In genomic region chr15:30719363-30719762, GRCh38 we compare ENCODE assay signal across 7 cellular contexts.
A peak's percentile ranks its signal among the peaks of the same experiment; 100 is the strongest.
DNase-seq lines count a peak whose midpoint lies in the region; ATAC-seq lines count a peak whose summit lies in the region.
"Not testable (repeated sequence)": the region's sequence is repeated elsewhere in the genome, so short reads cannot be mapped to it uniquely, and the experiment has no call there.

No MANE protein-coding gene starts in this region.

- H3K27ac Mint-ChIP-seq in T-helper 1 cell treated with Interleukin-12 subunit alpha and Interleukin-12 subunit beta and Interleukin-4 antibody, amounts not matched to agents 30 μg/mL and 1 μg/mL, for 36 hours = peak overlapping the region; percentile 75
- peak overlapping the region; percentile 69 for H3K27ac Mint-ChIP-seq in activated CD4-positive, alpha-beta T cell treated with anti-CD3 and anti-CD28 coated beads, Interleukin-2, amount 10 ng/mL, durations not matched to agents 24 days and 14 days
- H3K27ac Mint-ChIP-seq in activated CD8-positive, alpha-beta memory T cell treated with anti-CD3 and anti-CD28 coated beads, Interleukin-2, amount 10 ng/mL, durations not matched to agents 7 days and 5 days = peak overlapping the region; percentile 71
- peak overlapping the region; percentile 20 for H3K27ac Mint-ChIP-seq in activated naive CD4-positive, alpha-beta T cell treated with anti-CD3 and anti-CD28 coated beads, Interleukin-2, amount 10 ng/mL, durations not matched to agents 7 days and 5 days

- peak overlapping the region; percentile 42 for H3K27ac ChIP-seq in KOPT-K1 (ENCODE audit: low read depth, low read length, poor library complexity, severe bottlenecking)

- H3K9me3 ChIP-seq in KOPT-K1 (ENCODE audit: insufficient read depth, low read length, poor library complexity, severe bottlenecking) = not testable (repeated sequence)

- not testable (repeated sequence) for H3K4me3 Mint-ChIP-seq in T-helper 1 cell treated with Interleukin-12 subunit alpha and Interleukin-12 subunit beta and Interleukin-4 antibody, amounts not matched to agents 30 μg/mL and 1 μg/mL, for 36 hours; activated CD4-positive, alpha-beta T cell treated with anti-CD3 and anti-CD28 coated beads, Interleukin-2, amount 10 ng/mL, durations not matched to agents 24 days and 14 days; activated CD8-positive, alpha-beta memory T cell treated with anti-CD3 and anti-CD28 coated beads, Interleukin-2, amount 10 ng/mL, durations not matched to agents 7 days and 5 days; activated naive CD4-positive, alpha-beta T cell treated with anti-CD3 and anti-CD28 coated beads, Interleukin-2, amount 10 ng/mL, durations not matched to agents 7 days and 5 days

- not testable (repeated sequence) for H3K9me3 Mint-ChIP-seq in T-helper 1 cell treated with Interleukin-12 subunit alpha and Interleukin-12 subunit beta and Interleukin-4 antibody, amounts not matched to agents 30 μg/mL and 1 μg/mL, for 36 hours; activated CD4-positive, alpha-beta T cell treated with anti-CD3 and anti-CD28 coated beads, Interleukin-2, amount 10 ng/mL, durations not matched to agents 24 days and 14 days; activated CD8-positive, alpha-beta memory T cell treated with anti-CD3 and anti-CD28 coated beads, Interleukin-2, amount 10 ng/mL, durations not matched to agents 7 days and 5 days (ENCODE audit: low read depth); activated naive CD4-positive, alpha-beta T cell treated with anti-CD3 and anti-CD28 coated beads, Interleukin-2, amount 10 ng/mL, durations not matched to agents 7 days and 5 days

- peaks cover 15% of the 10 kb centered on the region for H3K4me1 Mint-ChIP-seq in T-helper 1 cell treated with Interleukin-12 subunit alpha and Interleukin-12 subunit beta and Interleukin-4 antibody, amounts not matched to agents 30 μg/mL and 1 μg/mL, for 36 hours (ENCODE audit: low read depth)
- H3K4me1 Mint-ChIP-seq in activated CD4-positive, alpha-beta T cell treated with anti-CD3 and anti-CD28 coated beads, Interleukin-2, amount 10 ng/mL, durations not matched to agents 24 days and 14 days = peaks cover 15% of the 10 kb centered on the region
- peaks cover 19% of the 10 kb centered on the region for H3K4me1 Mint-ChIP-seq in activated CD8-positive, alpha-beta memory T cell treated with anti-CD3 and anti-CD28 coated beads, Interleukin-2, amount 10 ng/mL, durations not matched to agents 7 days and 5 days
- peaks cover 10% of the 10 kb centered on the region for H3K4me1 Mint-ChIP-seq in activated naive CD4-positive, alpha-beta T cell treated with anti-CD3 and anti-CD28 coated beads, Interleukin-2, amount 10 ng/mL, durations not matched to agents 7 days and 5 days

- H3K27me3 Mint-ChIP-seq in T-helper 1 cell treated with Interleukin-12 subunit alpha and Interleukin-12 subunit beta and Interleukin-4 antibody, amounts not matched to agents 30 μg/mL and 1 μg/mL, for 36 hours (ENCODE audit: low read depth); activated CD4-positive, alpha-beta T cell treated with anti-CD3 and anti-CD28 coated beads, Interleukin-2, amount 10 ng/mL, durations not matched to agents 24 days and 14 days; activated CD8-positive, alpha-beta memory T cell treated with anti-CD3 and anti-CD28 coated beads, Interleukin-2, amount 10 ng/mL, durations not matched to agents 7 days and 5 days; activated naive CD4-positive, alpha-beta T cell treated with anti-CD3 and anti-CD28 coated beads, Interleukin-2, amount 10 ng/mL, durations not matched to agents 7 days and 5 days: not testable (repeated sequence)

- intact Hi-C loops in activated CD4-positive, alpha-beta T cell treated with anti-CD3 and anti-CD28 coated beads, Interleukin-2, amount 10 ng/mL, durations not matched to agents 24 days and 14 days (cut with micrococcal nuclease) = not testable (repeated sequence)

- H3K36me3 Mint-ChIP-seq in T-helper 1 cell treated with Interleukin-12 subunit alpha and Interleukin-12 subunit beta and Interleukin-4 antibody, amounts not matched to agents 30 μg/mL and 1 μg/mL, for 36 hours (ENCODE audit: low read depth) = peaks cover 31% of the 10 kb centered on the region
- H3K36me3 Mint-ChIP-seq in activated CD4-positive, alpha-beta T cell treated with anti-CD3 and anti-CD28 coated beads, Interleukin-2, amount 10 ng/mL, durations not matched to agents 24 days and 14 days (ENCODE audit: low read depth) = peaks cover 40% of the 10 kb centered on the region
- peaks cover 38% of the 10 kb centered on the region for H3K36me3 Mint-ChIP-seq in activated CD8-positive, alpha-beta memory T cell treated with anti-CD3 and anti-CD28 coated beads, Interleukin-2, amount 10 ng/mL, durations not matched to agents 7 days and 5 days
- peaks cover 46% of the 10 kb centered on the region for H3K36me3 Mint-ChIP-seq in activated naive CD4-positive, alpha-beta T cell treated with anti-CD3 and anti-CD28 coated beads, Interleukin-2, amount 10 ng/mL, durations not matched to agents 7 days and 5 days

- peak; percentile 39 for ATAC-seq in activated CD8-positive, alpha-beta memory T cell treated with anti-CD3 and anti-CD28 coated beads, Interleukin-2, amount 10 ng/mL, durations not matched to agents 7 days and 5 days

- H3K36me3 ChIP-seq in KOPT-K1 (ENCODE audit: insufficient read depth, low read length) = peaks cover 49% of the 10 kb centered on the region

- CTCF ChIA-PET in activated CD8-positive, alpha-beta memory T cell treated with anti-CD3 and anti-CD28 coated beads, Interleukin-2, amount 10 ng/mL, durations not matched to agents 7 days and 5 days (lab: Charles Lee); activated naive CD4-positive, alpha-beta T cell treated with anti-CD3 and anti-CD28 coated beads, Interleukin-2, amount 10 ng/mL, durations not matched to agents 7 days and 5 days (lab: Charles Lee): not testable (repeated sequence)

- peak; percentile 20 for DNase-seq in COR-L47 (lab: John Stamatoyannopoulos, UW)
- DNase-seq in NCI-H1092 treated with DMSO at 0.1 percent for 48 hours (lab: John Stamatoyannopoulos, UW) = peak; percentile 55
- DNase-seq in activated CD4-positive, alpha-beta T cell treated with anti-CD3 and anti-CD28 coated beads, Interleukin-2, amount 10 ng/mL, durations not matched to agents 24 days and 14 days = peak; percentile 62
- DNase-seq in activated CD8-positive, alpha-beta memory T cell treated with anti-CD3 and anti-CD28 coated beads, Interleukin-2, amount 10 ng/mL, durations not matched to agents 7 days and 5 days; activated naive CD4-positive, alpha-beta T cell treated with anti-CD3 and anti-CD28 coated beads, Interleukin-2, amount 10 ng/mL, durations not matched to agents 7 days and 5 days: not testable (repeated sequence)

Comparison
In these comparisons a context has a peak if more than half of its experiments do, and no peak if none do; other contexts are left out.
1. H3K27ac Mint-ChIP-seq: peak in every context shown above with its lines; median percentile 75 in T-helper 1 cell treated with Interleukin-12 subunit alpha and Interleukin-12 subunit beta and Interleukin-4 antibody, amounts not matched to agents 30 μg/mL and 1 μg/mL, for 36 hours; 71 in activated CD8-positive, alpha-beta memory T cell treated with anti-CD3 and anti-CD28 coated beads, Interleukin-2, amount 10 ng/mL, durations not matched to agents 7 days and 5 days; 69 in activated CD4-positive, alpha-beta T cell treated with anti-CD3 and anti-CD28 coated beads, Interleukin-2, amount 10 ng/mL, durations not matched to agents 24 days and 14 days; 20 in activated naive CD4-positive, alpha-beta T cell treated with anti-CD3 and anti-CD28 coated beads, Interleukin-2, amount 10 ng/mL, durations not matched to agents 7 days and 5 days.